ENCODE assay signal across 16 cellular contexts in genomic region chr15:45646220-45646619, GRCh38. TPM values are rescaled to one million over a fixed set of nuclear protein-coding genes. Genes with fewer than 3 reads are reported as not detected.
A peak's percentile ranks its signal among the peaks of the same experiment; 100 is the strongest.
DNase-seq lines count a peak whose midpoint lies in the region; ATAC-seq, FAIRE-seq and TF ChIP-seq lines count a peak whose summit lies in the region.
"Had no signal": no experiment of that assay in that cellular context is flagged by ENCODE, and none has a peak within 500 bp of the region (broad histone marks: within the 10 kb centered on the region; RNA-seq: fewer than 3 reads in every experiment).

No MANE protein-coding gene starts in this region.

- H3K4me1 Mint-ChIP-seq in activated T-cell treated with anti-CD3 and anti-CD28 coated beads, Interleukin-2, amount 50 U/mL, for 24 hours (ENCODE audit: low read depth) = peaks cover 77% of the 10 kb centered on the region
- H3K4me1 Mint-ChIP-seq: GM23338, neural crest cell had no signal

- no peak for TF ChIP-seq CTCF in GM12878 (IDR thresholded peaks at IDR 0.05 in 2 of 3, conservative IDR thresholded peaks at IDR 0.05 in 1 of 3; ENCODE audit: control insufficient read depth in 2 of 3, extremely low read depth in 1 of 3, insufficient read depth in 1 of 3, low read depth in 3 of 3, low read length in 3 of 3)
- TF ChIP-seq CTCF in upper lobe of left lung (IDR thresholded peaks at IDR 0.05) = no peak
- no peak for TF ChIP-seq CTCF in GM10266 (IDR thresholded peaks at IDR 0.05; ENCODE audit: control insufficient read depth, insufficient read depth, low read depth, missing control alignments)
- no peak for TF ChIP-seq CTCF in gastroesophageal sphincter (IDR thresholded peaks at IDR 0.05)

- H3K9ac ChIP-seq in GM12878 (ENCODE audit: control insufficient read depth, insufficient read depth, low read length) = no peak overlapping the region

- ATAC-seq in GM12878 (no peak), upper lobe of left lung (ENCODE audit: low FRiP score in 2 of 2) (no peak), gastroesophageal sphincter (no peak)
- ATAC-seq: GM23338 had no signal

- no peak overlapping the region for H3K4me3 Mint-ChIP-seq in activated T-cell treated with anti-CD3 and anti-CD28 coated beads, Interleukin-2, amount 50 U/mL, for 24 hours
- H3K4me3 Mint-ChIP-seq: GM23338, neural crest cell had no signal

- CTCF ChIA-PET in GM12878 (lab: Yijun Ruan, JAX) = interaction anchor here (1.7 kb wide), 2 partner anchors 15 to 144 kb away, joined by 3 to 4 read pairs; no protein-coding TSS in a partner anchor

- FAIRE-seq in GM12878 (lab: Jason Lieb, UNC) = no peak
- FAIRE-seq: D721Med, kidney had no signal

- WGBS in GM12878 (ENCODE audit: insufficient coverage, insufficient replicate concordance, low lambda C conversion rate, missing lambda C conversion rate) = 10% methylated on average over 3 of the region's 3 CpGs
- 59 to 64% methylated on average over 3 of the region's 3 CpGs for WGBS in upper lobe of left lung, 2 donors
- 53 to 73% methylated on average over 2 of the region's 3 CpGs for WGBS in gastroesophageal sphincter (ENCODE audit: low coverage in 1 of 2), 2 donors

- H3K9me3 ChIP-seq in GM12878 (replicated peaks; ENCODE audit: control insufficient read depth, insufficient read depth, low read length) = no peaks in the 10 kb centered on the region; the same call in 2 of the 3 replicates
- H3K9me3 ChIP-seq in upper lobe of left lung = no peaks in the 10 kb centered on the region
- H3K9me3 ChIP-seq in gastroesophageal sphincter = no peaks in the 10 kb centered on the region
- H3K9me3 ChIP-seq: spleen had no signal

- RAD21 ChIA-PET in GM12878 (lab: Charles Lee; ENCODE audit: unreplicated experiment) = no interaction called here

- in situ Hi-C loops in GM12878 (cut with MboI) = no loop called here

- no peak for TF ChIP-seq POLR2A in GM12878 (IDR thresholded peaks at IDR 0.05; ENCODE audit: low read depth, low read length)
- no peak for TF ChIP-seq POLR2A in upper lobe of left lung (IDR thresholded peaks at IDR 0.05)
- TF ChIP-seq POLR2A in gastroesophageal sphincter (IDR thresholded peaks at IDR 0.05) = no peak

- POLR2A ChIA-PET in GM12878 (lab: Charles Lee) = interaction anchor here (0.6 to 1.0 kb wide), 2 partner anchors 12 to 28 kb away, joined by 3 read pairs; no protein-coding TSS in a partner anchor

- peaks cover 23% of the 10 kb centered on the region for H3K36me3 Mint-ChIP-seq in activated T-cell treated with anti-CD3 and anti-CD28 coated beads, Interleukin-2, amount 50 U/mL, for 24 hours (ENCODE audit: low read depth)

- intact Hi-C loops in GM12878 (cut with micrococcal nuclease; ENCODE audit: unreplicated experiment) = no loop called here

- H3K27me3 Mint-ChIP-seq in activated T-cell treated with anti-CD3 and anti-CD28 coated beads, Interleukin-2, amount 50 U/mL, for 24 hours = no peaks in the 10 kb centered on the region

- H3K27ac ChIP-seq in GM12878 (ENCODE audit: control insufficient read depth, insufficient read depth) = no peak overlapping the region
- peak overlapping the region; percentile 68 to 75 (median 74) for H3K27ac ChIP-seq in upper lobe of left lung
- peak overlapping the region in 2 of 4 donors; percentile 0 to 61 for H3K27ac ChIP-seq in gastroesophageal sphincter

- 0 out of 2 replicates have a peak overlapping the region, but pooled peaks have one; percentile 32 for H3K4me2 ChIP-seq in GM12878 (ENCODE audit: control insufficient read depth, insufficient read depth)
- H3K4me2 ChIP-seq: GM23338 had no signal

- no peak overlapping the region; the same call in 1 of the 2 replicates for H2AFZ ChIP-seq in GM12878 (ENCODE audit: control insufficient read depth, low read depth, low read length)
- H2AFZ ChIP-seq: GM23338 had no signal

- no peak for TF ChIP-seq RAD21 in GM12878 (IDR thresholded peaks at IDR 0.05; ENCODE audit: insufficient read depth, low read depth, low read length)

- H3K27me3 ChIP-seq in GM12878 (replicated peaks in 1 of 2; ENCODE audit: control insufficient read depth in 2 of 2, insufficient read depth in 2 of 2, low read length in 1 of 2) (no peaks in the 10 kb centered on the region), upper lobe of left lung (no peaks in the 10 kb centered on the region), gastroesophageal sphincter (no peaks in the 10 kb centered on the region)
- H3K27me3 ChIP-seq: spleen had no signal

- H4K20me1 ChIP-seq in GM12878 (ENCODE audit: control insufficient read depth, insufficient read depth) = no peaks in the 10 kb centered on the region

- SMC1A ChIA-PET in GM12878 (lab: Charles Lee; ENCODE audit: uncharacterized antibody, unreplicated experiment) = no interaction called here

- H3K36me3 ChIP-seq in GM12878 (ENCODE audit: control insufficient read depth in 2 of 2, insufficient read depth in 2 of 2, low read length in 1 of 2) = no peaks in the 10 kb centered on the region
- peaks cover 0 to 3% (median 0%) of the 10 kb centered on the region in 4 donors for H3K36me3 ChIP-seq in upper lobe of left lung
- H3K36me3 ChIP-seq in gastroesophageal sphincter = peaks cover 0 to 6% of the 10 kb centered on the region in 2 donors

- H3K4me3 ChIP-seq in GM12878 = no peak overlapping the region
- no peak overlapping the region for H3K4me3 ChIP-seq in upper lobe of left lung
- no peak overlapping the region for H3K4me3 ChIP-seq in gastroesophageal sphincter
- H3K4me3 ChIP-seq: GM23338 had no signal

- peaks cover 17% of the 10 kb centered on the region for H3K4me1 ChIP-seq in GM12878 (ENCODE audit: control insufficient read depth, insufficient read depth, low read length)
- peaks cover 68 to 84% (median 73%) of the 10 kb centered on the region in 4 donors for H3K4me1 ChIP-seq in upper lobe of left lung
- peaks cover 14 to 75% (median 28%) of the 10 kb centered on the region in 3 donors for H3K4me1 ChIP-seq in gastroesophageal sphincter

- H3K9me3 Mint-ChIP-seq in activated T-cell treated with anti-CD3 and anti-CD28 coated beads, Interleukin-2, amount 50 U/mL, for 24 hours = peaks cover 4% of the 10 kb centered on the region

- no peak for DNase-seq in activated T-cell treated with anti-CD3 and anti-CD28 coated beads, Interleukin-2, amount 50 U/mL, for 24 hours
- no peak for DNase-seq in activated T-cell treated with anti-CD3 and anti-CD28 coated beads, Interleukin-2, amount 50 U/mL, for 48 hours
- DNase-seq in GM12878 (ENCODE audit: low read depth, low spot score) (no peak), kidney glomerular epithelial cell (lab: John Stamatoyannopoulos, UW) (peak; percentile 51), upper lobe of left lung (no peak), GM10266 (ENCODE audit: extremely low spot score) (no peak), DMS 273 (lab: John Stamatoyannopoulos, UW; ENCODE audit: unreplicated experiment) (no peak)
- DNase-seq: activated naive CD4-positive, alpha-beta T cell treated with anti-CD3 and anti-CD28 coated beads, Interleukin-2, amount 50 U/mL, for 16 hours; foreskin melanocyte; kidney; MV-4-11; spleen had no signal

- peaks cover 2% of the 10 kb centered on the region; the same call in 1 of the 2 replicates for H3K79me2 ChIP-seq in GM12878 (ENCODE audit: control insufficient read depth, insufficient read depth, low read length)

- peak overlapping the region; percentile 38 for H3K27ac Mint-ChIP-seq in activated T-cell treated with anti-CD3 and anti-CD28 coated beads, Interleukin-2, amount 50 U/mL, for 24 hours
- H3K27ac Mint-ChIP-seq: GM23338 had no signal

- BruUV-seq in GM12878 (replicated peaks; lab: Mats Ljungman, UMichigan) = no TSS peak

- TF ChIP-seq EP300 in GM12878 (IDR thresholded peaks at IDR 0.05; ENCODE audit: borderline replicate concordance in 1 of 2, control insufficient read depth in 1 of 2, low read depth in 2 of 2, low read length in 2 of 2) = no peak
- no peak for TF ChIP-seq EP300 in upper lobe of left lung (IDR thresholded peaks at IDR 0.05)
- no peak for TF ChIP-seq EP300 in gastroesophageal sphincter (IDR thresholded peaks at IDR 0.05)

RNA-seq across cellular contexts. Expression of gene SQOR, which starts 11.4 kb away (rescaled TPM):
- 14.8 and 18.0 TPM in 2 replicates for total RNA-seq in GM12878 (2013; cell fraction: nucleolus; rRNA removed)
- 46.8 and 64.1 TPM in 2 replicates for total RNA-seq in GM12878 (2014; rRNA removed)
- 44.0 and 46.0 TPM in 2 replicates for total RNA-seq in GM12878 (2014; rRNA removed; fragmentation: Illumina TruSeq; extraction: Trizol)
- 34.4 and 39.9 TPM in 2 replicates for total RNA-seq in GM12878 (2021)
- polyA plus RNA-seq in GM12878 (2011; ENCODE audit: low read depth) = 22.8 TPM
- 74.7 and 83.8 TPM in 2 replicates for polyA plus RNA-seq in GM12878 (2011; rRNA removed)
- 49.9 and 54.3 TPM in 2 replicates for polyA plus RNA-seq in GM12878 (2011; cell fraction: cytosol; rRNA removed)
- polyA plus RNA-seq in GM12878 (2011; cell fraction: nucleus; rRNA removed) = 26.0 and 29.2 TPM in 2 replicates
- polyA plus RNA-seq in GM12878 (2012) = 21.7 and 29.6 TPM in 2 replicates
- polyA plus RNA-seq in GM12878 (2014; fragmentation: Illumina TruSeq; extraction: Trizol) = 44.4 and 47.2 TPM in 2 replicates
- 10 to 100 TPM; 14.5 to 25.6 TPM for polyA plus RNA-seq in GM12878 (2014; fragmentation: Nextera tagmentation; extraction: Ambion mirVana)
- 34.6 and 39.5 TPM in 2 replicates for polyA plus RNA-seq in GM12878 (2014; rRNA removed)
- polyA plus RNA-seq in GM12878 (2016; fragmentation: Nextera tagmentation; extraction: Ambion mirVana) = 10 to 100 TPM; 59.1 to 61.9 TPM
- polyA minus RNA-seq in GM12878 (2011; rRNA and poly(A)+ RNA removed) = 49.6 and 51.2 TPM in 2 replicates
- 18.0 and 23.8 TPM in 2 replicates for polyA minus RNA-seq in GM12878 (2011; cell fraction: cytosol; rRNA and poly(A)+ RNA removed)
- 10.6 and 14.7 TPM in 2 replicates for polyA minus RNA-seq in GM12878 (2011; cell fraction: nucleus; rRNA and poly(A)+ RNA removed)
- total RNA-seq in upper lobe of left lung = 100 to 1,000 TPM in 4 of 6 donors, 10 to 100 TPM in 2; 74.7 to 181 (median 110) TPM
- 10 to 100 TPM; 66.6 to 96.3 (median 87.1) TPM for total RNA-seq in gastroesophageal sphincter
- total RNA-seq: GM23338, neural crest cell had no signal

RNA-seq across cellular contexts. Expression of gene BLOC1S6, which starts 59.0 kb away (rescaled TPM):
- total RNA-seq in GM12878 (2013; cell fraction: nucleolus; rRNA removed) = 52.2 and 54.0 TPM in 2 replicates
- 34.1 and 44.4 TPM in 2 replicates for total RNA-seq in GM12878 (2014; rRNA removed)
- 47.1 and 48.8 TPM in 2 replicates for total RNA-seq in GM12878 (2014; rRNA removed; fragmentation: Illumina TruSeq; extraction: Trizol)
- total RNA-seq in GM12878 (2021) = 25.6 and 34.5 TPM in 2 replicates
- 27.7 TPM for polyA plus RNA-seq in GM12878 (2011; ENCODE audit: low read depth)
- 25.4 and 39.1 TPM in 2 replicates for polyA plus RNA-seq in GM12878 (2011; rRNA removed)
- 12.2 and 13.9 TPM in 2 replicates for polyA plus RNA-seq in GM12878 (2011; cell fraction: cytosol; rRNA removed)
- 5.6 and 9.9 TPM in 2 replicates for polyA plus RNA-seq in GM12878 (2011; cell fraction: nucleus; rRNA removed)
- polyA plus RNA-seq in GM12878 (2012) = 33.5 and 40.5 TPM in 2 replicates
- polyA plus RNA-seq in GM12878 (2014; fragmentation: Illumina TruSeq; extraction: Trizol) = 38.8 and 49.8 TPM in 2 replicates
- polyA plus RNA-seq in GM12878 (2014; fragmentation: Nextera tagmentation; extraction: Ambion mirVana) = 10 to 100 TPM; 13.5 to 16.9 TPM
- 20.5 and 29.8 TPM in 2 replicates for polyA plus RNA-seq in GM12878 (2014; rRNA removed)
- 10 to 100 TPM; 31.3 to 36.2 TPM for polyA plus RNA-seq in GM12878 (2016; fragmentation: Nextera tagmentation; extraction: Ambion mirVana)
- polyA minus RNA-seq in GM12878 (2011; rRNA and poly(A)+ RNA removed) = 9.4 and 11.5 TPM in 2 replicates
- 8.4 and 17.8 TPM in 2 replicates for polyA minus RNA-seq in GM12878 (2011; cell fraction: cytosol; rRNA and poly(A)+ RNA removed)
- polyA minus RNA-seq in GM12878 (2011; cell fraction: nucleus; rRNA and poly(A)+ RNA removed) = 4.2 and 10.4 TPM in 2 replicates
- total RNA-seq in upper lobe of left lung = 10 to 100 TPM; 20.9 to 51.6 (median 36.9) TPM
- total RNA-seq in gastroesophageal sphincter = 10 to 100 TPM; 43.7 to 87.8 (median 54.3) TPM
